In genomic region chr7:90403174-90404113, GRCh38 we compare ENCODE assay signal across 1 cellular context.
A peak's percentile ranks its signal among the peaks of the same experiment; 100 is the strongest.
TF ChIP-seq lines count a peak whose summit lies in the region.

Gene CLDN12, plus strand, starts transcription at chr7:90403461. Its CDS starts 9,216 bp downstream, at chr7:90412677.

TF ChIP-seq in HepG2, 621 proteins besides CTCF, POLR2A, EP300 and RAD21 (continued from another document and continues in another):
- peak; percentile 71; the same call in 1 of the 2 replicates for TF ChIP-seq ZFP91 (CRISPR knock-in tag; IDR thresholded peaks at IDR 0.05; ENCODE audit: borderline replicate concordance)
- TF ChIP-seq FOXJ3 (CRISPR knock-in tag; IDR thresholded peaks at IDR 0.05; ENCODE audit: borderline replicate concordance): no peak
- no peak for TF ChIP-seq ZNF572 (CRISPR knock-in tag; IDR thresholded peaks at IDR 0.05)
- no peak for TF ChIP-seq BRCA1 (CRISPR knock-in tag; IDR thresholded peaks at IDR 0.05)
- no peak; the same call in 1 of the 2 replicates for TF ChIP-seq ZKSCAN8 (CRISPR knock-in tag; IDR thresholded peaks at IDR 0.05; ENCODE audit: borderline replicate concordance)
- TF ChIP-seq ZNF766 (CRISPR knock-in tag; IDR thresholded peaks at IDR 0.05; ENCODE audit: borderline replicate concordance): no peak
- no peak for TF ChIP-seq CENPT (CRISPR knock-in tag; IDR thresholded peaks at IDR 0.05; ENCODE audit: low read depth)
- TF ChIP-seq FOSL2 (CRISPR knock-in tag; IDR thresholded peaks at IDR 0.05): 0 out of 2 replicates have a peak, but pooled peaks have one; percentile 26
- peak; percentile 57; the same call in 1 of the 2 replicates for TF ChIP-seq THAP9 (CRISPR knock-in tag; IDR thresholded peaks at IDR 0.05; ENCODE audit: borderline replicate concordance)
- peak; percentile 68 for TF ChIP-seq ZNF331 (CRISPR knock-in tag; IDR thresholded peaks at IDR 0.05)
- TF ChIP-seq MYC (CRISPR knock-in tag; IDR thresholded peaks at IDR 0.05; ENCODE audit: borderline replicate concordance): peak; percentile 75; the same call in 1 of the 2 replicates
- no peak for TF ChIP-seq JUNB (CRISPR knock-in tag; IDR thresholded peaks at IDR 0.05; ENCODE audit: borderline replicate concordance)
- no peak for TF ChIP-seq DNMT1 (CRISPR knock-in tag; IDR thresholded peaks at IDR 0.05)
- TF ChIP-seq SNAPC4 (CRISPR knock-in tag; IDR thresholded peaks at IDR 0.05): 0 out of 2 replicates have a peak, but pooled peaks have one; percentile 58
- TF ChIP-seq ZBTB25 (CRISPR knock-in tag; IDR thresholded peaks at IDR 0.05): peak; percentile 55
- TF ChIP-seq ZNF597 (CRISPR knock-in tag; IDR thresholded peaks at IDR 0.05): no peak
- TF ChIP-seq POLR2AphosphoS2 (IDR thresholded peaks at IDR 0.05; ENCODE audit: low read depth, low read length): no peak
- TF ChIP-seq PHF8 (CRISPR knock-in tag; IDR thresholded peaks at IDR 0.05): peak; percentile 79
- peak; percentile 21; the same call in 1 of the 2 replicates for TF ChIP-seq PPARG (CRISPR knock-in tag; conservative IDR thresholded peaks at IDR 0.05)
- no peak for TF ChIP-seq ZNF850 (CRISPR knock-in tag; conservative IDR thresholded peaks at IDR 0.05)
- TF ChIP-seq ZNF18 (CRISPR knock-in tag; IDR thresholded peaks at IDR 0.05; ENCODE audit: insufficient replicate concordance): no peak
- no peak for TF ChIP-seq ZNF607 (CRISPR knock-in tag; IDR thresholded peaks at IDR 0.05; ENCODE audit: borderline replicate concordance)
- no peak for TF ChIP-seq ZNF557 (CRISPR knock-in tag; IDR thresholded peaks at IDR 0.05)
- TF ChIP-seq CEBPG (CRISPR knock-in tag; IDR thresholded peaks at IDR 0.05): peak; percentile 95
- peak; percentile 23; the same call in 1 of the 2 replicates for TF ChIP-seq RARA (CRISPR knock-in tag; IDR thresholded peaks at IDR 0.05)
- peak; percentile 71; the same call in 1 of the 2 replicates for TF ChIP-seq NR2C2 (CRISPR knock-in tag; IDR thresholded peaks at IDR 0.05; ENCODE audit: borderline replicate concordance)
- TF ChIP-seq RXRB (CRISPR knock-in tag; IDR thresholded peaks at IDR 0.05; ENCODE audit: borderline replicate concordance): peak; percentile 28; the same call in 1 of the 2 replicates
- TF ChIP-seq CENPBD1 (CRISPR knock-in tag; IDR thresholded peaks at IDR 0.05; ENCODE audit: borderline replicate concordance, low read depth): no peak
- 0 out of 2 replicates have a peak, but pooled peaks have one; percentile 52 for TF ChIP-seq ZNF567 (CRISPR knock-in tag; IDR thresholded peaks at IDR 0.05; ENCODE audit: borderline replicate concordance)
- no peak for TF ChIP-seq GRHL1 (CRISPR knock-in tag; conservative IDR thresholded peaks at IDR 0.05)
- TF ChIP-seq BRF2 (CRISPR knock-in tag; IDR thresholded peaks at IDR 0.05): no peak
- peak; percentile 31; the same call in 1 of the 2 replicates for TF ChIP-seq ZNF609 (CRISPR knock-in tag; IDR thresholded peaks at IDR 0.05; ENCODE audit: borderline replicate concordance)
- peak; percentile 95 for TF ChIP-seq ZNF143 (CRISPR knock-in tag; IDR thresholded peaks at IDR 0.05)
- peak; percentile 74; the same call in 1 of the 2 replicates for TF ChIP-seq HIVEP1 (CRISPR knock-in tag; IDR thresholded peaks at IDR 0.05)
- no peak for TF ChIP-seq ZFAT (CRISPR knock-in tag; conservative IDR thresholded peaks at IDR 0.05)
